10 cellular contexts compared by ENCODE assay signal in the genomic region with DNA sequence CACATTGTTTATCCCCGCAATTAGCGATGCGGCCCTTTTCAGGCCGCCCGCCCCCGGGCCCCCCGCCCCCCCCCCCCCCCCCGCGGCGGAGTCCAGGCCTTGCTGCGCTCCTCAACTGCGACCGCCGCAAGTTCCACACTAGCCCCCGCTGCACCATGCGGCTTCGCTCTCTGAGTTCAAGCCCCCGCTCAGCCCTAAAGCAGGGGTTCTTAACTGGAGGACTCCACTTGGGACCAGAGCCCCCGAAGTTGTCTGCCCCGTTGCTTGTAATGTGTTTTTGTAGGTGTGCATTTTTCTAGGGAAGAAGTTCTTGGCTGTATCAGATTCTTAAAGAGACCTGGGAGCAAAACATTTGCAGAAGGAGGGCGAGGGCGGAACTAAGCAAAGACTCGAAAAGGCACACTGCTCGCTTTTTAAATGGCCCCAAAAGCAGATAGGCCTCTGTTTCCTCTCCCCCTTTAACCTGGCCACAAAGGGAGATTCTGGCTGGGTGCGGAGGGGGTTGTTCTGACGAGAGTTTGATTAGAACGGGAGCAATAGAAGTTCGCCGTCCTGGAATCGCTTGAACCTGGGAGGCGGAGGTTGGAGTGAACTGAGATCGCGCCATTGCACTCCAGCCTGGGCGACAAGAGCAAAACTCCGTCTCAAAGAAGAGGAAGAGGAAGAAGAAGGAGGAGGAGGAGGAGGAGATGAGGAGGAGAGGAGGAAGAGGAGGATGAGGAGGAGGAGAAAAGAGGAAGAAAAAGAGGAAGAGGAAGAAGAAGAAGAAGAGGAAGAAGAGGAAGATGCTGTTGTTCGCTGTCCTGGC. TPM values are rescaled to one million over a fixed set of nuclear protein-coding genes. Genes with fewer than 3 reads are reported as not detected.
A peak's percentile ranks its signal among the peaks of the same experiment; 100 is the strongest.
DNase-seq lines count a peak whose midpoint lies in the region; ATAC-seq, FAIRE-seq and TF ChIP-seq lines count a peak whose summit lies in the region.
"Had no signal": no experiment of that assay in that cellular context is flagged by ENCODE, and none has a peak within 500 bp of the region (broad histone marks: within the 10 kb centered on the region; RNA-seq: fewer than 3 reads in every experiment).

No MANE protein-coding gene starts in this region.

- ATAC-seq in A549, result no peak
- no peak for ATAC-seq in central memory CD8-positive, alpha-beta T cell (replicated peaks; ENCODE audit: extremely low read depth, poor library complexity, severe bottlenecking)
- no peak for ATAC-seq in natural killer cell treated with Interleukin-12 subunit alpha and Interleukin-12 subunit beta and Interleukin-15 and Interleukin-18, amount 100 ng/mL, for 72 hours

- 85% methylated on average over 19 of the region's 36 CpGs for WGBS in A549 (ENCODE audit: missing lambda C conversion rate)

- no peaks in the 10 kb centered on the region for H3K27me3 Mint-ChIP-seq in Caco-2 (ENCODE audit: insufficient read depth, unreplicated experiment)
- H3K27me3 Mint-ChIP-seq in central memory CD8-positive, alpha-beta T cell, result peaks cover 94% of the 10 kb centered on the region
- H3K27me3 Mint-ChIP-seq in natural killer cell treated with Interleukin-12 subunit alpha and Interleukin-12 subunit beta and Interleukin-15 and Interleukin-18, amount 100 ng/mL, for 72 hours, result peaks cover 39 to 83% of the 10 kb centered on the region in 2 donors

- no peaks in the 10 kb centered on the region for H3K36me3 ChIP-seq in Caco-2 (ENCODE audit: control insufficient read depth, insufficient read depth, low read length)

- POLR2A ChIA-PET in A549 (lab: Yijun Ruan, JAX) (no interaction called here), Caco-2 (lab: Charles Lee) (no interaction called here)

- H3K4me2 ChIP-seq in A549, result peak overlapping the region; percentile 68

- no peak for DNase-seq in A549 (ENCODE audit: low read depth in 1 of 2, low spot score in 1 of 2)
- DNase-seq in Caco-2, result no peak
- no peak for DNase-seq in central memory CD8-positive, alpha-beta T cell (ENCODE audit: low spot score in 2 of 2)
- DNase-seq in natural killer cell treated with Interleukin-12 subunit alpha and Interleukin-12 subunit beta and Interleukin-15 and Interleukin-18, amount 100 ng/mL, for 72 hours (ENCODE audit: low spot score), result no peak
- no peak for DNase-seq in NCI-H345 (lab: John Stamatoyannopoulos, UW)
- no peak for DNase-seq in EL
- no peak for DNase-seq in H54 (ENCODE audit: insufficient read length, low spot score)
- no peak for DNase-seq in NCI-H2171 treated with DMSO at 0.1 percent for 48 hours (lab: John Stamatoyannopoulos, UW)
- DNase-seq: amniotic stem cell, NCI-H1930 had no signal

- CTCF ChIA-PET in A549 (lab: Yijun Ruan, JAX), result no interaction called here
- CTCF ChIA-PET in Caco-2 (lab: Charles Lee), result no interaction called here

- H3K36me3 Mint-ChIP-seq in Caco-2 (ENCODE audit: insufficient read depth, unreplicated experiment), result peaks cover 17% of the 10 kb centered on the region
- peaks cover 17% of the 10 kb centered on the region for H3K36me3 Mint-ChIP-seq in central memory CD8-positive, alpha-beta T cell (ENCODE audit: insufficient read depth)
- no peaks in the 10 kb centered on the region for H3K36me3 Mint-ChIP-seq in natural killer cell treated with Interleukin-12 subunit alpha and Interleukin-12 subunit beta and Interleukin-15 and Interleukin-18, amount 100 ng/mL, for 72 hours

- H3K9me3 ChIP-seq in A549 (no peaks in the 10 kb centered on the region), Caco-2 (no peaks in the 10 kb centered on the region)

- no peak overlapping the region; a peak in 1 of 6 replicates for H3K27ac ChIP-seq in A549

- H3K9me3 Mint-ChIP-seq in Caco-2 (ENCODE audit: unreplicated experiment), result no peaks in the 10 kb centered on the region
- H3K9me3 Mint-ChIP-seq in central memory CD8-positive, alpha-beta T cell, result no peaks in the 10 kb centered on the region
- no peaks in the 10 kb centered on the region for H3K9me3 Mint-ChIP-seq in natural killer cell treated with Interleukin-12 subunit alpha and Interleukin-12 subunit beta and Interleukin-15 and Interleukin-18, amount 100 ng/mL, for 72 hours

- H3K4me3 ChIP-seq in A549 (peak overlapping the region; percentile 38; the same call in 2 of the 3 replicates), Caco-2 (ENCODE audit: low read depth, low read length) (peak overlapping the region; percentile 31)

- no peaks in the 10 kb centered on the region for H3K4me1 Mint-ChIP-seq in Caco-2 (ENCODE audit: low read depth, unreplicated experiment)
- peaks cover 54% of the 10 kb centered on the region for H3K4me1 Mint-ChIP-seq in central memory CD8-positive, alpha-beta T cell
- H3K4me1 Mint-ChIP-seq in natural killer cell treated with Interleukin-12 subunit alpha and Interleukin-12 subunit beta and Interleukin-15 and Interleukin-18, amount 100 ng/mL, for 72 hours (ENCODE audit: low read depth in 2 of 2), result peaks cover 43 to 52% of the 10 kb centered on the region in 2 donors

- TF ChIP-seq CTCF in A549 (IDR thresholded peaks at IDR 0.05), result no peak
- TF ChIP-seq CTCF in Caco-2 (IDR thresholded peaks at IDR 0.05; ENCODE audit: insufficient read depth in 1 of 2, low read depth in 1 of 2, low read length in 1 of 2, severe bottlenecking in 1 of 2, unreplicated experiment in 1 of 2), result no peak

- no TSS peak for BruUV-seq in Caco-2 (replicated peaks; lab: Mats Ljungman, UMichigan)

- FAIRE-seq in A549 (lab: Jason Lieb, UNC), result no peak
- FAIRE-seq in H54 (lab: Jason Lieb, UNC), result no peak

- no peaks in the 10 kb centered on the region for H3K27me3 ChIP-seq in Caco-2 (replicated peaks; ENCODE audit: control insufficient read depth, insufficient read depth, low read length)

- TF ChIP-seq POLR2A in A549 (IDR thresholded peaks at IDR 0.05; ENCODE audit: low read length), result no peak
- TF ChIP-seq POLR2A in H54 (IDR thresholded peaks at IDR 0.05; ENCODE audit: low read depth, low read length), result no peak

- intact Hi-C loops in Caco-2 (cut with micrococcal nuclease; ENCODE audit: unreplicated experiment), result no loop called here

- H3K4me1 ChIP-seq in A549 (no peaks in the 10 kb centered on the region), Caco-2 (peaks cover 7% of the 10 kb centered on the region; the same call in 1 of the 2 replicates)

- no peak for TF ChIP-seq RAD21 in A549 (conservative IDR thresholded peaks at IDR 0.05 in 1 of 2, IDR thresholded peaks at IDR 0.05 in 1 of 2)

- no peak for TF ChIP-seq EP300 in A549 (IDR thresholded peaks at IDR 0.05)

- H3K27ac Mint-ChIP-seq in Caco-2 (ENCODE audit: unreplicated experiment), result peak overlapping the region; percentile 79
- H3K27ac Mint-ChIP-seq in central memory CD8-positive, alpha-beta T cell (ENCODE audit: low read depth), result no peak overlapping the region
- H3K27ac Mint-ChIP-seq in natural killer cell treated with Interleukin-12 subunit alpha and Interleukin-12 subunit beta and Interleukin-15 and Interleukin-18, amount 100 ng/mL, for 72 hours, result peak overlapping the region in 1 of 2 donors; percentile 69

- H3K4me3 Mint-ChIP-seq in Caco-2 (ENCODE audit: unreplicated experiment), result peak overlapping the region; percentile 69
- peak overlapping the region; percentile 62 for H3K4me3 Mint-ChIP-seq in central memory CD8-positive, alpha-beta T cell
- H3K4me3 Mint-ChIP-seq in natural killer cell treated with Interleukin-12 subunit alpha and Interleukin-12 subunit beta and Interleukin-15 and Interleukin-18, amount 100 ng/mL, for 72 hours, result peak overlapping the region; percentile 37

TF ChIP-seq in A549, 52 proteins besides CTCF, POLR2A, EP300 and RAD21:
- no peak for TF ChIP-seq EHMT2 (IDR thresholded peaks at IDR 0.05; ENCODE audit: low read depth)
- no peak for TF ChIP-seq ZSCAN20 (CRISPR knock-in tag; IDR thresholded peaks at IDR 0.05)
- TF ChIP-seq RFX5 (IDR thresholded peaks at IDR 0.05), result no peak

RNA-seq across cellular contexts. Expression of a gene that starts 2.3 kb away (rescaled TPM):
- polyA plus RNA-seq in A549 (2011; rRNA removed), result 1.8 and 2.2 TPM in 2 replicates
- polyA plus RNA-seq in A549 (2012; cell fraction: cytosol; rRNA removed), result 5.1 and 8.6 TPM in 2 replicates
- polyA plus RNA-seq in A549 (2012; cell fraction: nucleus; rRNA removed), result 4.3 and 7.6 TPM in 2 replicates
- 2.8 to 2.9 TPM (median 2.8 TPM) in 3 replicates for polyA plus RNA-seq in A549 (2017; fragmentation: RNase III; extraction: RNeasy Plus Mini Kit Qiagen cat#74134 plus additional on column Dnase treatment)
- polyA minus RNA-seq in A549 (2011; rRNA and poly(A)+ RNA removed), result 0.08 and 0.39 TPM in 2 replicates
- total RNA-seq in Caco-2 (2022), result 30.0 and 35.1 TPM in 2 replicates
- under 1 TPM in 1 of 2 donors, not detected in 1; 0.24 TPM for total RNA-seq in natural killer cell treated with Interleukin-12 subunit alpha and Interleukin-12 subunit beta and Interleukin-15 and Interleukin-18, amount 100 ng/mL, for 72 hours

Comparison
In these comparisons a context has a peak if more than half of its experiments do, and no peak if none do; other contexts are left out.
1. RNA of a gene that starts 2.3 kb away (total RNA-seq): 30.0 to 35.1 TPM in Caco-2; 0.24 TPM in natural killer cell treated with Interleukin-12 subunit alpha and Interleukin-12 subunit beta and Interleukin-15 and Interleukin-18, amount 100 ng/mL, for 72 hours; every median in the first group is over 10 times any median in the second.
2. Peak in every context shown above with its lines, with median percentiles within 50 percentile points of each other: H3K4me3 Mint-ChIP-seq.